10 cellular contexts compared by ENCODE assay signal in genomic region chr2:72115361-72116080, GRCh38. TPM values are rescaled to one million over a fixed set of nuclear protein-coding genes. Genes with fewer than 3 reads are reported as not detected.
DNase-seq lines count a peak whose midpoint lies in the region; ATAC-seq, FAIRE-seq and TF ChIP-seq lines count a peak whose summit lies in the region.
"Had no signal": no experiment of that assay in that cellular context is flagged by ENCODE, and none has a peak within 500 bp of the region (broad histone marks: within the 10 kb centered on the region; RNA-seq: fewer than 3 reads in every experiment).

No MANE protein-coding gene starts in this region.

- peak; percentile 14 for ATAC-seq in stimulated activated naive CD8-positive, alpha-beta T cell treated with anti-CD3 and anti-CD28 coated beads, Interleukin-15, amount 100 ng/mL, for 72 hours
- no peak for ATAC-seq in stimulated activated naive CD8-positive, alpha-beta T cell treated with anti-CD3 and anti-CD28 coated beads, Interleukin-15, Interleukin-2, amounts not matched to agents 100 U/mL and 50 U/mL, for 24 hours
- ATAC-seq in stimulated activated naive B cell treated with anti-CD40 and anti-IgM and Interleukin-4, amounts not matched to agents 10 μg/mL and 1 μg/mL and 100 μg/mL, for 72 hours (replicated peaks), result no peak
- ATAC-seq: CD8-positive, alpha-beta T cell had no signal

- no peak overlapping the region for H3K27ac ChIP-seq in kidney (ENCODE audit: low read depth in 2 of 2, low read length in 2 of 2)
- H3K27ac ChIP-seq in CD8-positive, alpha-beta memory T cell (ENCODE audit: low read depth, low read length), result no peak overlapping the region

- no peaks in the 10 kb centered on the region for H3K27me3 ChIP-seq in CD8-positive, alpha-beta memory T cell (ENCODE audit: insufficient read depth, low read length, poor library complexity, severe bottlenecking)

- CTCF ChIA-PET in CD8-positive, alpha-beta memory T cell (lab: Charles Lee), result interaction anchor here (1.2 to 1.3 kb wide), 2 partner anchors 20 to 21 kb away, joined by 3 to 4 read pairs; no protein-coding TSS in a partner anchor

- H3K36me3 Mint-ChIP-seq in brain, result no peaks in the 10 kb centered on the region
- no peaks in the 10 kb centered on the region for H3K36me3 Mint-ChIP-seq in CD8-positive, alpha-beta memory T cell
- H3K36me3 Mint-ChIP-seq in stimulated activated naive B cell treated with anti-CD40 and anti-IgM and Interleukin-4, amounts not matched to agents 10 μg/mL and 1 μg/mL and 100 μg/mL, for 72 hours, result no peaks in the 10 kb centered on the region
- H3K36me3 Mint-ChIP-seq: CD8-positive, alpha-beta T cell; memory B cell had no signal

- POLR2A ChIA-PET in CD8-positive, alpha-beta memory T cell (lab: Charles Lee), result no interaction called here

- intact Hi-C loops in kidney (cut with DNase I), result no loop called here

- H3K9me3 ChIP-seq in kidney (ENCODE audit: control insufficient read depth in 1 of 2, low read length in 2 of 2), result no peaks in the 10 kb centered on the region
- H3K9me3 ChIP-seq in CD8-positive, alpha-beta memory T cell (ENCODE audit: low read length), result no peaks in the 10 kb centered on the region

- TF ChIP-seq CTCF in brain (conservative IDR thresholded peaks at IDR 0.05) (no peak), kidney (IDR thresholded peaks at IDR 0.05; ENCODE audit: borderline replicate concordance, extremely low read depth, insufficient read depth) (no peak)

- no peaks in the 10 kb centered on the region for H3K4me1 ChIP-seq in kidney (ENCODE audit: control insufficient read depth in 1 of 2, insufficient read depth in 1 of 2, low read depth in 1 of 2, low read length in 2 of 2)
- H3K4me1 ChIP-seq in CD8-positive, alpha-beta memory T cell (ENCODE audit: insufficient read depth, low read length), result no peaks in the 10 kb centered on the region

- FAIRE-seq in kidney (lab: Jason Lieb, UNC), result no peak

- no peak overlapping the region for H3K27ac Mint-ChIP-seq in stimulated activated naive CD8-positive, alpha-beta T cell treated with anti-CD3 and anti-CD28 coated beads, Interleukin-15, amount 100 ng/mL, for 72 hours
- peak overlapping the region; percentile 29 to 82 (median 75) for H3K27ac Mint-ChIP-seq in brain
- no peak overlapping the region for H3K27ac Mint-ChIP-seq in CD8-positive, alpha-beta memory T cell
- H3K27ac Mint-ChIP-seq in stimulated activated naive B cell treated with anti-CD40 and anti-IgM and Interleukin-4, amounts not matched to agents 10 μg/mL and 1 μg/mL and 100 μg/mL, for 72 hours, result no peak overlapping the region
- H3K27ac Mint-ChIP-seq: CD8-positive, alpha-beta T cell; memory B cell had no signal

- no peaks in the 10 kb centered on the region for H3K36me3 ChIP-seq in kidney (ENCODE audit: control insufficient read depth in 1 of 2, insufficient read depth in 2 of 2, low read length in 2 of 2)
- H3K36me3 ChIP-seq in CD8-positive, alpha-beta memory T cell (ENCODE audit: insufficient read depth, low read length), result no peaks in the 10 kb centered on the region

- H3K9ac ChIP-seq in kidney (ENCODE audit: low read length in 2 of 2), result no peak overlapping the region

- peaks cover 10% of the 10 kb centered on the region for H3K27me3 Mint-ChIP-seq in stimulated activated naive CD8-positive, alpha-beta T cell treated with anti-CD3 and anti-CD28 coated beads, Interleukin-15, amount 100 ng/mL, for 72 hours
- peaks cover 16% of the 10 kb centered on the region for H3K27me3 Mint-ChIP-seq in brain
- peaks cover 6 to 11% of the 10 kb centered on the region in 2 donors for H3K27me3 Mint-ChIP-seq in CD8-positive, alpha-beta memory T cell
- peaks cover 0 to 6% of the 10 kb centered on the region in 2 donors for H3K27me3 Mint-ChIP-seq in stimulated activated naive B cell treated with anti-CD40 and anti-IgM and Interleukin-4, amounts not matched to agents 10 μg/mL and 1 μg/mL and 100 μg/mL, for 72 hours

- no peak for DNase-seq in stimulated activated naive CD8-positive, alpha-beta T cell treated with anti-CD3 and anti-CD28 coated beads, Interleukin-15, amount 100 ng/mL, for 72 hours
- DNase-seq in stimulated activated naive CD8-positive, alpha-beta T cell treated with anti-CD3 and anti-CD28 coated beads, Interleukin-15, Interleukin-2, amounts not matched to agents 100 U/mL and 50 U/mL, for 24 hours, result no peak
- DNase-seq in kidney (peak; percentile 91), NCI-H526 (lab: John Stamatoyannopoulos, UW) (no peak)
- no peak for DNase-seq in CD8-positive, alpha-beta memory T cell
- no peak for DNase-seq in stimulated activated CD4-positive, alpha-beta T cell treated with anti-CD3 and anti-CD28 coated beads, Interleukin-1b, Interleukin-23, amount 100 ng/mL, for 48 hours
- no peak for DNase-seq in stimulated activated naive B cell treated with anti-CD40 and anti-IgM and Interleukin-4, amounts not matched to agents 10 μg/mL and 1 μg/mL and 100 μg/mL, for 72 hours
- DNase-seq: CD8-positive, alpha-beta T cell had no signal

- no peak overlapping the region for H3K4me3 ChIP-seq in kidney (ENCODE audit: low read length in 2 of 2)
- H3K4me3 ChIP-seq in CD8-positive, alpha-beta memory T cell (ENCODE audit: low read length), result no peak overlapping the region

- no peaks in the 10 kb centered on the region for H3K9me3 Mint-ChIP-seq in stimulated activated naive CD8-positive, alpha-beta T cell treated with anti-CD3 and anti-CD28 coated beads, Interleukin-15, amount 100 ng/mL, for 72 hours
- peaks cover 0 to 5% (median 0%) of the 10 kb centered on the region in 5 experiments for H3K9me3 Mint-ChIP-seq in brain
- H3K9me3 Mint-ChIP-seq in CD8-positive, alpha-beta memory T cell, result peaks cover 0 to 2% (median 0%) of the 10 kb centered on the region in 5 donors
- peaks cover 3 to 6% of the 10 kb centered on the region in 2 donors for H3K9me3 Mint-ChIP-seq in stimulated activated naive B cell treated with anti-CD40 and anti-IgM and Interleukin-4, amounts not matched to agents 10 μg/mL and 1 μg/mL and 100 μg/mL, for 72 hours
- H3K9me3 Mint-ChIP-seq: CD8-positive, alpha-beta T cell had no signal

- no peaks in the 10 kb centered on the region for H3K4me1 Mint-ChIP-seq in stimulated activated naive CD8-positive, alpha-beta T cell treated with anti-CD3 and anti-CD28 coated beads, Interleukin-15, amount 100 ng/mL, for 72 hours
- peaks cover 17% of the 10 kb centered on the region for H3K4me1 Mint-ChIP-seq in brain
- no peaks in the 10 kb centered on the region for H3K4me1 Mint-ChIP-seq in CD8-positive, alpha-beta memory T cell
- no peaks in the 10 kb centered on the region for H3K4me1 Mint-ChIP-seq in stimulated activated naive B cell treated with anti-CD40 and anti-IgM and Interleukin-4, amounts not matched to agents 10 μg/mL and 1 μg/mL and 100 μg/mL, for 72 hours
- H3K4me1 Mint-ChIP-seq: memory B cell had no signal

- H3K4me3 Mint-ChIP-seq in stimulated activated naive CD8-positive, alpha-beta T cell treated with anti-CD3 and anti-CD28 coated beads, Interleukin-15, amount 100 ng/mL, for 72 hours, result no peak overlapping the region
- no peak overlapping the region for H3K4me3 Mint-ChIP-seq in brain
- no peak overlapping the region for H3K4me3 Mint-ChIP-seq in CD8-positive, alpha-beta memory T cell
- H3K4me3 Mint-ChIP-seq in stimulated activated naive B cell treated with anti-CD40 and anti-IgM and Interleukin-4, amounts not matched to agents 10 μg/mL and 1 μg/mL and 100 μg/mL, for 72 hours, result no peak overlapping the region
- H3K4me3 Mint-ChIP-seq: CD8-positive, alpha-beta T cell; memory B cell had no signal

RNA-seq across cellular contexts. Expression of gene CYP26B1, which starts 32.1 kb away (rescaled TPM):
- polyA plus RNA-seq in brain (ENCODE audit: insufficient read depth, low read depth, low replicate concordance) (3.4 TPM), kidney (ENCODE audit: insufficient read depth, low read depth, low replicate concordance) (3.1 TPM)
- 2.5 TPM for total RNA-seq in kidney
- not detected for total RNA-seq in CD8-positive, alpha-beta memory T cell
- polyA plus RNA-seq in CD8-positive, alpha-beta memory T cell, result not detected
- total RNA-seq: CD8-positive, alpha-beta T cell had no signal

Comparison
In these comparisons a context has a peak if more than half of its experiments do, and no peak if none do; other contexts are left out.
1. H3K27ac Mint-ChIP-seq: peak in brain (5 of 5); none in stimulated activated naive CD8-positive, alpha-beta T cell treated with anti-CD3 and anti-CD28 coated beads, Interleukin-15, amount 100 ng/mL, for 72 hours (0 of 2), CD8-positive, alpha-beta memory T cell (0 of 8) and stimulated activated naive B cell treated with anti-CD40 and anti-IgM and Interleukin-4, amounts not matched to agents 10 μg/mL and 1 μg/mL and 100 μg/mL, for 72 hours (single experiment).